In genomic region chr22:48405741-48406140, GRCh38 we compare ENCODE assay signal across 17 cellular contexts.
"Had no signal": no experiment of that assay in that cellular context is flagged by ENCODE, and none has a peak within 500 bp of the region (broad histone marks: within the 10 kb centered on the region; RNA-seq: fewer than 3 reads in every experiment).

No MANE protein-coding gene starts in this region.

- H3K4me1 Mint-ChIP-seq: activated naive CD4-positive, alpha-beta T cell treated with anti-CD3 and anti-CD28 coated beads, Interleukin-2, amount 10 ng/mL, durations not matched to agents 7 days and 5 days; memory B cell; naive B cell; stimulated activated memory B cell treated with anti-CD40 and anti-IgM and Interleukin-4, amounts not matched to agents 10 μg/mL and 1 μg/mL and 100 μg/mL, for 72 hours had no signal

- H3K4me1 ChIP-seq: esophagus muscularis mucosa had no signal

- H3K36me3 Mint-ChIP-seq: activated CD4-positive, alpha-beta memory T cell treated with anti-CD3 and anti-CD28 coated beads for 36 hours; activated naive CD4-positive, alpha-beta T cell treated with anti-CD3 and anti-CD28 coated beads, Interleukin-2, amount 10 ng/mL, durations not matched to agents 7 days and 5 days; memory B cell; naive B cell; stimulated activated memory B cell treated with anti-CD40 and anti-IgM and Interleukin-4, amounts not matched to agents 10 μg/mL and 1 μg/mL and 100 μg/mL, for 72 hours had no signal

- DNase-seq: activated CD4-positive, alpha-beta memory T cell treated with anti-CD3 and anti-CD28 coated beads for 36 hours; activated CD4-positive, alpha-beta T cell treated with anti-CD3 and anti-CD28 coated beads for 48 hours; activated naive CD4-positive, alpha-beta T cell treated with anti-CD3 and anti-CD28 coated beads, Interleukin-2, amount 10 ng/mL, durations not matched to agents 7 days and 5 days; amygdala; cerebellar nuclear complex; naive B cell; nucleus accumbens; posterior cingulate gyrus; stimulated activated CD4-positive, alpha-beta T cell treated with anti-CD3 and anti-CD28 coated beads, Interleukin-15, amount 100 ng/mL, for 24 hours; trophoblast cell had no signal

- H3K36me3 ChIP-seq: esophagus muscularis mucosa had no signal

- H3K27me3 Mint-ChIP-seq: activated CD4-positive, alpha-beta memory T cell treated with anti-CD3 and anti-CD28 coated beads for 36 hours; stimulated activated memory B cell treated with anti-CD40 and anti-IgM and Interleukin-4, amounts not matched to agents 10 μg/mL and 1 μg/mL and 100 μg/mL, for 72 hours had no signal

- H3K27ac Mint-ChIP-seq: activated CD4-positive, alpha-beta memory T cell treated with anti-CD3 and anti-CD28 coated beads for 36 hours; activated naive CD4-positive, alpha-beta T cell treated with anti-CD3 and anti-CD28 coated beads, Interleukin-2, amount 10 ng/mL, durations not matched to agents 7 days and 5 days; memory B cell; naive B cell; stimulated activated memory B cell treated with anti-CD40 and anti-IgM and Interleukin-4, amounts not matched to agents 10 μg/mL and 1 μg/mL and 100 μg/mL, for 72 hours; T-helper 1 cell treated with Interleukin-12 subunit alpha and Interleukin-12 subunit beta and Interleukin-4 antibody, amounts not matched to agents 30 μg/mL and 1 μg/mL, for 36 hours had no signal

- H3K4me3 ChIP-seq: coronary artery, esophagus muscularis mucosa, smooth muscle cell had no signal

- ATAC-seq: sciatic nerve; stimulated activated memory B cell treated with anti-CD40 and anti-IgM and Interleukin-4, amounts not matched to agents 10 μg/mL and 1 μg/mL and 100 μg/mL, for 72 hours had no signal

- H3K4me3 Mint-ChIP-seq: activated CD4-positive, alpha-beta memory T cell treated with anti-CD3 and anti-CD28 coated beads for 36 hours; activated naive CD4-positive, alpha-beta T cell treated with anti-CD3 and anti-CD28 coated beads, Interleukin-2, amount 10 ng/mL, durations not matched to agents 7 days and 5 days; memory B cell; naive B cell; stimulated activated memory B cell treated with anti-CD40 and anti-IgM and Interleukin-4, amounts not matched to agents 10 μg/mL and 1 μg/mL and 100 μg/mL, for 72 hours; T-helper 1 cell treated with Interleukin-12 subunit alpha and Interleukin-12 subunit beta and Interleukin-4 antibody, amounts not matched to agents 30 μg/mL and 1 μg/mL, for 36 hours had no signal

- H3K9me3 Mint-ChIP-seq: activated naive CD4-positive, alpha-beta T cell treated with anti-CD3 and anti-CD28 coated beads, Interleukin-2, amount 10 ng/mL, durations not matched to agents 7 days and 5 days; T-helper 1 cell treated with Interleukin-12 subunit alpha and Interleukin-12 subunit beta and Interleukin-4 antibody, amounts not matched to agents 30 μg/mL and 1 μg/mL, for 36 hours had no signal

- H3K27ac ChIP-seq: coronary artery, esophagus muscularis mucosa had no signal
